14 cellular contexts compared by ENCODE assay signal in genomic region chr11:108973402-108974119, GRCh38.
DNase-seq lines count a peak whose midpoint lies in the region; ATAC-seq, FAIRE-seq and TF ChIP-seq lines count a peak whose summit lies in the region.
"Had no signal": no experiment of that assay in that cellular context is flagged by ENCODE, and none has a peak within 500 bp of the region (broad histone marks: within the 10 kb centered on the region; RNA-seq: fewer than 3 reads in every experiment).

No MANE protein-coding gene starts in this region.

- H3K27ac ChIP-seq in GM23248 (peak overlapping the region; percentile 52), endothelial cell of umbilical vein (ENCODE audit: insufficient read depth, low read depth, low read length) (peak overlapping the region; percentile 42)

- H3K4me1 ChIP-seq in GM23248 (ENCODE audit: insufficient read depth) (peaks cover 11% of the 10 kb centered on the region), endothelial cell of umbilical vein (ENCODE audit: control insufficient read depth, extremely low read depth, insufficient read depth, low read length) (peaks cover 14% of the 10 kb centered on the region)

- H3K4me3 Mint-ChIP-seq in activated T-helper 1 cell treated with anti-CD3 and anti-CD28 coated beads, Interleukin-12 subunit alpha, Interleukin-12 subunit beta, Interleukin-2, Interleukin-4 antibody, amounts not matched to agents 30 ng/mL and 10 ng/mL and 1 ng/mL, durations not matched to agents 14 hours and 24 hours and 36 hours, result no peak overlapping the region
- H3K4me3 Mint-ChIP-seq: natural killer cell treated with Interleukin-12 subunit alpha and Interleukin-12 subunit beta and Interleukin-15 and Interleukin-18, amount 100 ng/mL, for 72 hours; stimulated activated naive CD8-positive, alpha-beta T cell treated with anti-CD3 and anti-CD28 coated beads, Interleukin-15, Interleukin-2, amounts not matched to agents 100 ng/mL and 50 ng/mL, for 24 hours had no signal

- POLR2A ChIA-PET in endothelial cell of umbilical vein (lab: Charles Lee), result no interaction called here

- H3K79me2 ChIP-seq in GM23248 (ENCODE audit: insufficient read depth), result no peaks in the 10 kb centered on the region
- H3K79me2 ChIP-seq in endothelial cell of umbilical vein (ENCODE audit: control insufficient read depth, insufficient read depth, low read length), result no peaks in the 10 kb centered on the region

- in situ Hi-C loops in GM23248 (cut with MboI), result no loop called here

- H3K9me3 ChIP-seq in GM23248 (ENCODE audit: low read depth), result no peaks in the 10 kb centered on the region
- no peaks in the 10 kb centered on the region for H3K9me3 ChIP-seq in endothelial cell of umbilical vein (replicated peaks; ENCODE audit: control insufficient read depth, insufficient read depth, low read length)

- no peaks in the 10 kb centered on the region for H3K36me3 ChIP-seq in GM23248 (ENCODE audit: low read depth)
- H3K36me3 ChIP-seq in endothelial cell of umbilical vein (ENCODE audit: control insufficient read depth in 2 of 2, extremely low read depth in 1 of 2, insufficient read depth in 2 of 2, low read length in 2 of 2), result no peaks in the 10 kb centered on the region

- CTCF ChIA-PET in endothelial cell of umbilical vein (lab: Charles Lee), result interaction anchor here (0.6 to 1.5 kb wide), 4 partner anchors 10 to 102 kb away, joined by 3 to 4 read pairs (median 3); no protein-coding TSS in a partner anchor

- TF ChIP-seq POLR2A in endothelial cell of umbilical vein (IDR thresholded peaks at IDR 0.05; ENCODE audit: low read depth, low read length), result no peak

- H4K20me1 ChIP-seq in GM23248 (ENCODE audit: insufficient read depth) (no peaks in the 10 kb centered on the region), endothelial cell of umbilical vein (replicated peaks; ENCODE audit: control insufficient read depth, extremely low read depth, insufficient read depth, low read length) (no peaks in the 10 kb centered on the region)

- no peaks in the 10 kb centered on the region for H3K27me3 ChIP-seq in GM23248 (replicated peaks; ENCODE audit: insufficient read depth)
- no peaks in the 10 kb centered on the region for H3K27me3 ChIP-seq in endothelial cell of umbilical vein (ENCODE audit: control insufficient read depth in 2 of 2, insufficient read depth in 2 of 2, low read length in 2 of 2)

- H3K4me1 Mint-ChIP-seq in activated T-helper 1 cell treated with anti-CD3 and anti-CD28 coated beads, Interleukin-12 subunit alpha, Interleukin-12 subunit beta, Interleukin-2, Interleukin-4 antibody, amounts not matched to agents 30 ng/mL and 10 ng/mL and 1 ng/mL, durations not matched to agents 14 hours and 24 hours and 36 hours (ENCODE audit: low read depth), result no peaks in the 10 kb centered on the region

- FAIRE-seq in endothelial cell of umbilical vein (lab: Jason Lieb, UNC), result peak; percentile 94
- FAIRE-seq: H1 had no signal

- no peak for ATAC-seq in GM19351 (IDR thresholded peaks at IDR 0.05; ENCODE audit: unreplicated experiment)

- H3K4me3 ChIP-seq in GM23248, result no peak overlapping the region
- H3K4me3 ChIP-seq in endothelial cell of umbilical vein (replicated peaks in 1 of 3; ENCODE audit: insufficient read depth in 1 of 3, low read depth in 1 of 3, low read length in 3 of 3), result no peak overlapping the region

- H3K27ac Mint-ChIP-seq in activated T-helper 1 cell treated with anti-CD3 and anti-CD28 coated beads, Interleukin-12 subunit alpha, Interleukin-12 subunit beta, Interleukin-2, Interleukin-4 antibody, amounts not matched to agents 30 ng/mL and 10 ng/mL and 1 ng/mL, durations not matched to agents 14 hours and 24 hours and 36 hours, result no peak overlapping the region
- H3K27ac Mint-ChIP-seq: natural killer cell treated with Interleukin-12 subunit alpha and Interleukin-12 subunit beta and Interleukin-15 and Interleukin-18, amount 100 ng/mL, for 72 hours; stimulated activated naive CD8-positive, alpha-beta T cell treated with anti-CD3 and anti-CD28 coated beads, Interleukin-15, Interleukin-2, amounts not matched to agents 100 ng/mL and 50 ng/mL, for 24 hours had no signal

- intact Hi-C loops in endothelial cell of umbilical vein (cut with micrococcal nuclease), result no loop called here
- intact Hi-C loops in activated T-helper 1 cell treated with anti-CD3 and anti-CD28 coated beads, Interleukin-12 subunit alpha, Interleukin-12 subunit beta, Interleukin-2, Interleukin-4 antibody, amounts not matched to agents 30 ng/mL and 10 ng/mL and 1 ng/mL, durations not matched to agents 14 hours and 24 hours and 36 hours (cut with micrococcal nuclease), result no loop called here

- dilution Hi-C loops in endothelial cell of umbilical vein (cut with MboI; ENCODE audit: extremely low pct_ligation_motif_present, low sequenced_read_pairs), result no loop called here

- TF ChIP-seq CTCF in endothelial cell of umbilical vein (IDR thresholded peaks at IDR 0.05; ENCODE audit: extremely low read depth in 1 of 2, insufficient read depth in 1 of 2, low read depth in 1 of 2, low read length in 2 of 2), result no peak

- no peaks in the 10 kb centered on the region for H3K9me1 ChIP-seq in endothelial cell of umbilical vein (replicated peaks; ENCODE audit: control insufficient read depth, extremely low read depth, insufficient read depth, low read length)

- TSS peak; percentile 74 for BruUV-seq in endothelial cell of umbilical vein (replicated peaks; lab: Mats Ljungman, UMichigan)

- H3K36me3 Mint-ChIP-seq in activated T-helper 1 cell treated with anti-CD3 and anti-CD28 coated beads, Interleukin-12 subunit alpha, Interleukin-12 subunit beta, Interleukin-2, Interleukin-4 antibody, amounts not matched to agents 30 ng/mL and 10 ng/mL and 1 ng/mL, durations not matched to agents 14 hours and 24 hours and 36 hours (ENCODE audit: low read depth), result no peaks in the 10 kb centered on the region
- H3K36me3 Mint-ChIP-seq: natural killer cell treated with Interleukin-12 subunit alpha and Interleukin-12 subunit beta and Interleukin-15 and Interleukin-18, amount 100 ng/mL, for 72 hours had no signal

- WGBS in GM23248 (ENCODE audit: low coverage in 1 of 2, low lambda C conversion rate in 2 of 2, missing lambda C conversion rate in 2 of 2), 2 experiments, result 59 to 61% methylated on average over 12 of the region's 12 CpGs

- H3K9me3 Mint-ChIP-seq in activated T-helper 1 cell treated with anti-CD3 and anti-CD28 coated beads, Interleukin-12 subunit alpha, Interleukin-12 subunit beta, Interleukin-2, Interleukin-4 antibody, amounts not matched to agents 30 ng/mL and 10 ng/mL and 1 ng/mL, durations not matched to agents 14 hours and 24 hours and 36 hours, result no peaks in the 10 kb centered on the region
- H3K9me3 Mint-ChIP-seq: natural killer cell treated with Interleukin-12 subunit alpha and Interleukin-12 subunit beta and Interleukin-15 and Interleukin-18, amount 100 ng/mL, for 72 hours; stimulated activated naive CD8-positive, alpha-beta T cell treated with anti-CD3 and anti-CD28 coated beads, Interleukin-15, Interleukin-2, amounts not matched to agents 100 ng/mL and 50 ng/mL, for 24 hours had no signal

- H3K27me3 Mint-ChIP-seq in activated T-helper 1 cell treated with anti-CD3 and anti-CD28 coated beads, Interleukin-12 subunit alpha, Interleukin-12 subunit beta, Interleukin-2, Interleukin-4 antibody, amounts not matched to agents 30 ng/mL and 10 ng/mL and 1 ng/mL, durations not matched to agents 14 hours and 24 hours and 36 hours (ENCODE audit: insufficient read depth), result peaks cover 2% of the 10 kb centered on the region
- H3K27me3 Mint-ChIP-seq: natural killer cell treated with Interleukin-12 subunit alpha and Interleukin-12 subunit beta and Interleukin-15 and Interleukin-18, amount 100 ng/mL, for 72 hours; stimulated activated naive CD8-positive, alpha-beta T cell treated with anti-CD3 and anti-CD28 coated beads, Interleukin-15, Interleukin-2, amounts not matched to agents 100 ng/mL and 50 ng/mL, for 24 hours had no signal

- H3K4me2 ChIP-seq in GM23248 (ENCODE audit: unreplicated experiment), result peak overlapping the region; percentile 19
- peak overlapping the region; percentile 3 for H3K4me2 ChIP-seq in endothelial cell of umbilical vein (ENCODE audit: insufficient read depth, low read length)

- no peaks in the 10 kb centered on the region for H3K9me2 ChIP-seq in GM23248 (ENCODE audit: insufficient read depth)

- DNase-seq in GM23248, result peak; percentile 95
- DNase-seq in NCI-H460 (ENCODE audit: extremely low read depth, low read depth), result peak; percentile 5
- peak; percentile 71 for DNase-seq in endothelial cell of umbilical vein (ENCODE audit: low read depth, low spot score)
- peak; percentile 50 for DNase-seq in pulmonary artery endothelial cell (ENCODE audit: low read depth, low spot score)
- DNase-seq in activated T-helper 1 cell treated with anti-CD3 and anti-CD28 coated beads, Interleukin-12 subunit alpha, Interleukin-12 subunit beta, Interleukin-2, Interleukin-4 antibody, amounts not matched to agents 30 ng/mL and 10 ng/mL and 1 ng/mL, durations not matched to agents 14 hours and 24 hours and 36 hours (ENCODE audit: low spot score), result no peak
- DNase-seq in cerebellar nuclear complex (lab: John Stamatoyannopoulos, UW), result no peak
- DNase-seq: activated T-cell treated with anti-CD3 and anti-CD28 coated beads, Interleukin-2, amount 50 U/mL, for 1 hour; cortex of kidney; DND-41; NCI-H1105 treated with DMSO at 0.1 percent for 48 hours had no signal

- H3F3A ChIP-seq in GM23248 (ENCODE audit: insufficient read depth), result no peaks in the 10 kb centered on the region

- H2AFZ ChIP-seq in GM23248 (no peak overlapping the region), endothelial cell of umbilical vein (ENCODE audit: low read depth, low read length) (peak overlapping the region; percentile 3)

- H3K9ac ChIP-seq in GM23248, result no peak overlapping the region
- no peak overlapping the region for H3K9ac ChIP-seq in endothelial cell of umbilical vein (replicated peaks; ENCODE audit: extremely low read depth, insufficient read depth, low read length)

TF ChIP-seq in endothelial cell of umbilical vein, 7 proteins besides CTCF, POLR2A, EP300 and RAD21:
- TF ChIP-seq GATA2 (IDR thresholded peaks at IDR 0.05; ENCODE audit: insufficient read depth, insufficient read length, low read depth, low read length) (peak; percentile 96), POLR2AphosphoS5 (IDR thresholded peaks at IDR 0.05; ENCODE audit: insufficient read depth, low read depth, low read length) (peak; percentile 68), JUN (IDR thresholded peaks at IDR 0.05; ENCODE audit: borderline replicate concordance, insufficient read depth, insufficient read length, low read depth) (peak; percentile 71), MYC (IDR thresholded peaks at IDR 0.05; ENCODE audit: low read depth, low read length) (no peak), EZH2 (IDR thresholded peaks at IDR 0.05; ENCODE audit: borderline replicate concordance, low read depth, low read length, severe bottlenecking) (no peak), FOS (IDR thresholded peaks at IDR 0.05; ENCODE audit: borderline replicate concordance, insufficient read depth, low read length) (peak; percentile 85), MAX (IDR thresholded peaks at IDR 0.05; ENCODE audit: insufficient read depth, insufficient read length) (no peak)

Comparison
In these comparisons a context has a peak if more than half of its experiments do, and no peak if none do; other contexts are left out.
1. DNase-seq: peak in GM23248 (single experiment), NCI-H460 (single experiment), endothelial cell of umbilical vein (single experiment) and pulmonary artery endothelial cell (single experiment); none in activated T-helper 1 cell treated with anti-CD3 and anti-CD28 coated beads, Interleukin-12 subunit alpha, Interleukin-12 subunit beta, Interleukin-2, Interleukin-4 antibody, amounts not matched to agents 30 ng/mL and 10 ng/mL and 1 ng/mL, durations not matched to agents 14 hours and 24 hours and 36 hours (single experiment) and cerebellar nuclear complex (0 of 2).